Comparison of ENCODE assay signal across 23 cellular contexts in the genomic region with DNA sequence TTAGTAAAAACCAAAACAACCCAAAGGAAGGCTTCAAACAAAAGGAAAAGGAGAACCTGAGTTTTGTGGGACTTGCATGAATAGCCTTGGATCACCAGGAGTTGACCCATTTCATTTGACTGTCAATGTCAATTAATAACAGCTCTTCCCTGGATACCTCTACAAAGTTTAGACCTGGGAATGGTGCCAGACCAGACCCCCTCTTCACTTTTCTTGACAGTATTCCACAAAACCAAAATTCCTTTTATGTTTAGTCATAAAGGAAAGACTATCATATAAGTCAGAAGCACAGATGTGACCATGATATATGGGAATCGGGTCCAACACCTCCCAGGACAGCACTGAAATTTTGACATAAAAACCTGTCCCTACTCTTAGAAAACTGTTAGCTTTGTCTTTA.
"Had no signal": no experiment of that assay in that cellular context is flagged by ENCODE, and none has a peak within 500 bp of the region (broad histone marks: within the 10 kb centered on the region; RNA-seq: fewer than 3 reads in every experiment).

No MANE protein-coding gene starts in this region.

- H3K4me3 ChIP-seq: esophagus squamous epithelium, lower lobe of right lung, pancreas, right lobe of liver, thoracic aorta, tibial nerve, upper lobe of left lung had no signal

- ATAC-seq: effector memory CD8-positive, alpha-beta T cell; left ventricle myocardium superior; lower lobe of right lung; natural killer cell; pancreas; right lobe of liver; stimulated activated naive B cell treated with anti-CD40 and anti-IgM and Interleukin-4, amounts not matched to agents 10 μg/mL and 1 μg/mL and 100 μg/mL, for 72 hours had no signal

- DNase-seq: cortex of kidney; effector memory CD8-positive, alpha-beta T cell; erythroblast; esophagus squamous epithelium; foreskin melanocyte; hypothalamus; immature natural killer cell; islet precursor cell; kidney glomerular epithelial cell; left ventricle myocardium superior; lower lobe of right lung; natural killer cell; pancreas; right lobe of liver; small intestine; stimulated activated CD4-positive, alpha-beta T cell treated with anti-CD3 and anti-CD28 coated beads, Interleukin-15, amount 100 ng/mL, for 24 hours; stimulated activated CD4-positive, alpha-beta T cell treated with anti-CD3 and anti-CD28 coated beads, Interleukin-2, amount 100 ng/mL, for 48 hours; stimulated activated naive B cell treated with anti-CD40 and anti-IgM and Interleukin-4, amounts not matched to agents 10 μg/mL and 1 μg/mL and 100 μg/mL, for 72 hours; upper lobe of left lung had no signal

- FAIRE-seq: endometrium, pancreas, small intestine, urothelium cell line had no signal
